ENCODE assay signal across 21 cellular contexts in the genomic region with DNA sequence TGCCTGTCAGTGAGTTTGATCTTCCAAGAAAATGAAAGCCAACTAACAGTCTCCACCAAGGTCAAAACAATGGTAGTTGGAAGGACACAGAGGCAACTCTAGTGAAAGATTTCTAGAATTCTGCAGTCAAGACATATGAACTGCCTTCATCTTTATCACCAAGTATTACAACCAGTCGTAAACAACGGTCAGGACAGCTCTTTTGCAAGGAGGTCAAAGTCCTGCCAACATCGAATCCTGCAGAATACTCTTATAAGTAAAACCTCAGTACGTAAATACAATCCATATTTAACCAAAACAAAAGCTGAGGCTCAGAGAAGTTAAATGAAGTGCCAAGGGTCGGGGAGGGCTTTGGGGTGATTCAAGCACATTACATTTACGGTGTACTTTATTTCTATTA. TPM values are rescaled to one million over a fixed set of nuclear protein-coding genes. Genes with fewer than 3 reads are reported as not detected.
DNase-seq lines count a peak whose midpoint lies in the region; ATAC-seq and TF ChIP-seq lines count a peak whose summit lies in the region.
"Had no signal": no experiment of that assay in that cellular context is flagged by ENCODE, and none has a peak within 500 bp of the region (broad histone marks: within the 10 kb centered on the region; RNA-seq: fewer than 3 reads in every experiment).

No MANE protein-coding gene starts in this region.

- no peak for TF ChIP-seq CTCF in Caco-2 (IDR thresholded peaks at IDR 0.05; ENCODE audit: insufficient read depth in 1 of 2, low read depth in 1 of 2, low read length in 1 of 2, severe bottlenecking in 1 of 2, unreplicated experiment in 1 of 2)
- TF ChIP-seq CTCF in Panc1 (IDR thresholded peaks at IDR 0.05), result no peak
- TF ChIP-seq CTCF in liver (IDR thresholded peaks at IDR 0.05; ENCODE audit: low read depth, low read length, missing input control), result no peak
- TF ChIP-seq CTCF in endodermal cell (conservative IDR thresholded peaks at IDR 0.05), result no peak
- no peak for TF ChIP-seq CTCF in coronary artery (IDR thresholded peaks at IDR 0.05)

- peak overlapping the region; percentile 35; the same call in 1 of the 2 replicates for H3K27ac ChIP-seq in Panc1 (ENCODE audit: low read length)
- H3K27ac ChIP-seq in liver (ENCODE audit: low read depth in 1 of 2, low read length in 2 of 2), result no peak overlapping the region
- peak overlapping the region; percentile 47 for H3K27ac ChIP-seq in skeletal muscle tissue (ENCODE audit: low read depth, low read length)
- no peak overlapping the region for H3K27ac ChIP-seq in endodermal cell (ENCODE audit: low read depth, low read length)
- H3K27ac ChIP-seq in coronary artery, result no peak overlapping the region
- H3K27ac ChIP-seq: HL-60, SJSA1 had no signal

- peak overlapping the region; percentile 43 for H3K27ac Mint-ChIP-seq in Caco-2 (ENCODE audit: unreplicated experiment)
- H3K27ac Mint-ChIP-seq in endodermal cell, result no peak overlapping the region

- CTCF ChIA-PET in Caco-2 (lab: Charles Lee), result interaction anchor here (0.6 kb wide), 1 partner anchor 69 kb away, joined by 3 read pairs; no protein-coding TSS in a partner anchor
- CTCF ChIA-PET in Panc1 (lab: Charles Lee), result no interaction called here

- intact Hi-C loops in Caco-2 (cut with micrococcal nuclease; ENCODE audit: unreplicated experiment) (loop anchor here (2.0 kb wide), 2 partner anchors 26 to 56 kb away; no protein-coding TSS in a partner anchor), Panc1 (cut with micrococcal nuclease; ENCODE audit: unreplicated experiment) (no loop called here)

- H3K4me1 Mint-ChIP-seq in Caco-2 (ENCODE audit: low read depth, unreplicated experiment) (peaks cover 33% of the 10 kb centered on the region), endodermal cell (peaks cover 29% of the 10 kb centered on the region)

- peak overlapping the region; percentile 90 for H3K4me3 Mint-ChIP-seq in Caco-2 (ENCODE audit: unreplicated experiment)
- H3K4me3 Mint-ChIP-seq in endodermal cell, result no peak overlapping the region

- H3K4me1 ChIP-seq in Caco-2, result peaks cover 41% of the 10 kb centered on the region
- H3K4me1 ChIP-seq in Panc1 (ENCODE audit: control insufficient read depth, insufficient read depth, low read length), result peaks cover 21% of the 10 kb centered on the region
- peaks cover 5 to 16% (median 7%) of the 10 kb centered on the region in 4 donors for H3K4me1 ChIP-seq in liver (ENCODE audit: control insufficient read depth in 4 of 4, insufficient read depth in 4 of 4, low read length in 3 of 4)
- H3K4me1 ChIP-seq in skeletal muscle tissue (ENCODE audit: control insufficient read depth in 3 of 3, insufficient read depth in 3 of 3, low read length in 3 of 3), result peaks cover 25 to 48% (median 45%) of the 10 kb centered on the region in 3 donors
- H3K4me1 ChIP-seq in endodermal cell (ENCODE audit: control insufficient read depth, insufficient read depth, low read length), result no peaks in the 10 kb centered on the region

- H3K9me3 Mint-ChIP-seq in Caco-2 (ENCODE audit: unreplicated experiment), result no peaks in the 10 kb centered on the region
- H3K9me3 Mint-ChIP-seq in endodermal cell, result no peaks in the 10 kb centered on the region

- H3K36me3 Mint-ChIP-seq in Caco-2 (ENCODE audit: insufficient read depth, unreplicated experiment), result peaks cover 34% of the 10 kb centered on the region
- H3K36me3 Mint-ChIP-seq in endodermal cell (ENCODE audit: low read depth), result peaks cover 43% of the 10 kb centered on the region

- H3K27me3 Mint-ChIP-seq in Caco-2 (ENCODE audit: insufficient read depth, unreplicated experiment) (no peaks in the 10 kb centered on the region), endodermal cell (ENCODE audit: insufficient read depth) (peaks cover 13% of the 10 kb centered on the region)

- 57% methylated on average over 6 of the region's 6 CpGs for WGBS in liver
- WGBS in endodermal cell (ENCODE audit: insufficient coverage in 1 of 2, insufficient read length in 1 of 2), 2 experiments, result 95 to 100% methylated on average over 2 to 6 of the region's 6 CpGs

- no TSS peak for BruUV-seq in Caco-2 (replicated peaks; lab: Mats Ljungman, UMichigan)
- no TSS peak for BruUV-seq in Panc1 (replicated peaks; lab: Mats Ljungman, UMichigan)

- in situ Hi-C loops in Panc1 (cut with HindIII; ENCODE audit: low pct_unique_long_range_greater_than_20kb, low sequenced_read_pairs), result no loop called here

- H3K4me3 ChIP-seq in Caco-2 (ENCODE audit: low read depth, low read length) (no peak overlapping the region), Panc1 (ENCODE audit: low read depth in 2 of 2, low read length in 2 of 2) (no peak overlapping the region), liver (ENCODE audit: low read depth in 1 of 3, low read length in 3 of 3) (no peak overlapping the region), skeletal muscle tissue (ENCODE audit: low read length in 3 of 3) (peak overlapping the region in 2 of 3 donors; percentile 38 to 92), endodermal cell (ENCODE audit: low read length) (no peak overlapping the region), coronary artery (no peak overlapping the region)
- H3K4me3 ChIP-seq: SJSA1 had no signal

- H3K9ac ChIP-seq in liver (ENCODE audit: low read depth in 1 of 2, low read length in 2 of 2) (no peak overlapping the region), skeletal muscle tissue (ENCODE audit: low read depth in 1 of 3, low read length in 3 of 3) (peak overlapping the region; percentile 37 to 61 (median 50)), endodermal cell (ENCODE audit: extremely low read depth, low read length, poor library complexity, severe bottlenecking) (no peak overlapping the region)

- DNase-seq in Caco-2 (peak in 1 of 2 experiments; percentile 35), Panc1 (ENCODE audit: low read depth, low spot score) (no peak), endodermal cell (no peak), coronary artery (ENCODE audit: low spot score) (no peak)
- DNase-seq: C1 segment of cervical spinal cord, DMS153, EL, H7, KBM-7, NCI-H1048, NCI-H1436 treated with DMSO at 0.1 percent for 48 hours, NCI-H2029 treated with DMSO at 0.1 percent for 48 hours, NCI-H510A, NCI-H774, PC-3 had no signal

- POLR2A ChIA-PET in Caco-2 (lab: Charles Lee), result no interaction called here
- POLR2A ChIA-PET in Panc1 (lab: Charles Lee), result no interaction called here

- H3K36me3 ChIP-seq in Caco-2 (ENCODE audit: control insufficient read depth, insufficient read depth, low read length), result no peaks in the 10 kb centered on the region
- H3K36me3 ChIP-seq in Panc1 (ENCODE audit: control insufficient read depth, insufficient read depth, low read length), result peaks cover 7% of the 10 kb centered on the region
- peaks cover 0 to under 1% (median 0%) of the 10 kb centered on the region in 4 donors for H3K36me3 ChIP-seq in liver (ENCODE audit: control insufficient read depth in 4 of 4, insufficient read depth in 3 of 4, low read depth in 1 of 4, low read length in 3 of 4)
- H3K36me3 ChIP-seq in skeletal muscle tissue (ENCODE audit: control insufficient read depth in 3 of 3, insufficient read depth in 3 of 3, low read length in 3 of 3), result peaks cover 0 to 18% (median 0%) of the 10 kb centered on the region in 3 donors
- H3K36me3 ChIP-seq in endodermal cell (ENCODE audit: control insufficient read depth, insufficient read depth, low read length), result peaks cover 8% of the 10 kb centered on the region

- ATAC-seq in Panc1 (no peak), HG03097 (IDR thresholded peaks at IDR 0.05; ENCODE audit: low FRiP score, unreplicated experiment) (no peak), GM18868 (IDR thresholded peaks at IDR 0.05; ENCODE audit: unreplicated experiment) (no peak)
- ATAC-seq: PC-3 had no signal

- H3K27me3 ChIP-seq in Caco-2 (replicated peaks; ENCODE audit: control insufficient read depth, insufficient read depth, low read length) (no peaks in the 10 kb centered on the region), Panc1 (ENCODE audit: control insufficient read depth, insufficient read depth, low read length) (no peaks in the 10 kb centered on the region), liver (ENCODE audit: control insufficient read depth in 4 of 4, insufficient read depth in 4 of 4, low read length in 3 of 4) (no peaks in the 10 kb centered on the region), skeletal muscle tissue (ENCODE audit: control insufficient read depth in 3 of 3, insufficient read depth in 3 of 3, low read length in 3 of 3) (no peaks in the 10 kb centered on the region), endodermal cell (ENCODE audit: control insufficient read depth, insufficient read depth, low read length, poor library complexity, severe bottlenecking) (no peaks in the 10 kb centered on the region)
- H3K27me3 ChIP-seq: SJSA1 had no signal

- no peak for TF ChIP-seq RAD21 in liver (IDR thresholded peaks at IDR 0.05)

- H3K9me3 ChIP-seq in Caco-2 (no peaks in the 10 kb centered on the region), Panc1 (ENCODE audit: control insufficient read depth, insufficient read depth, low read depth, low read length) (peaks cover 3% of the 10 kb centered on the region; the same call in 1 of the 2 replicates), liver (ENCODE audit: control insufficient read depth in 4 of 4, low read length in 3 of 4) (no peaks in the 10 kb centered on the region), skeletal muscle tissue (ENCODE audit: control insufficient read depth in 3 of 3, low read length in 3 of 3) (no peaks in the 10 kb centered on the region), endodermal cell (ENCODE audit: control insufficient read depth, low read length) (no peaks in the 10 kb centered on the region)
- H3K9me3 ChIP-seq: SJSA1 had no signal

TF ChIP-seq in liver, 16 proteins besides CTCF, POLR2A, EP300 and RAD21 (continues in another document):
- TF ChIP-seq, protein P1, sequence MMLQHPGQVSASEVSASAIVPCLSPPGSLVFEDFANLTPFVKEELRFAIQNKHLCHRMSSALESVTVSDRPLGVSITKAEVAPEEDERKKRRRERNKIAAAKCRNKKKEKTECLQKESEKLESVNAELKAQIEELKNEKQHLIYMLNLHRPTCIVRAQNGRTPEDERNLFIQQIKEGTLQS (IDR thresholded peaks at IDR 0.05), result no peak
- TF ChIP-seq YY1 (IDR thresholded peaks at IDR 0.05) (no peak), HNF4A (conservative IDR thresholded peaks at IDR 0.05) (peak; percentile 26 to 40)

RNA-seq across cellular contexts. Expression of a gene that starts 3.1 kb away (rescaled TPM):
- 50.5 and 55.8 TPM in 2 replicates for total RNA-seq in Caco-2 (2022)
- 51.1 TPM for total RNA-seq in Panc1 (2021; ENCODE audit: unreplicated experiment)
- 37.1 TPM for polyA plus RNA-seq in Panc1 (2012; ENCODE audit: insufficient read length)
- total RNA-seq in liver, result 10 to 100 TPM; 13.8 to 14.5 TPM
- 10 to 100 TPM; 11.9 to 16.1 TPM for polyA plus RNA-seq in liver
- total RNA-seq in skeletal muscle tissue, result 61.6 TPM
- total RNA-seq in endodermal cell, result 10 to 100 TPM; 30.0 to 37.3 TPM
- polyA plus RNA-seq in endodermal cell (2013, experiment 1 of 2), result 46.2 TPM
- polyA plus RNA-seq in endodermal cell (2013, experiment 2 of 2), result 44.9 TPM

Comparison
In these comparisons a context has a peak if more than half of its experiments do, and no peak if none do; other contexts are left out.
1. H3K4me3 ChIP-seq: peak in skeletal muscle tissue (2 of 3); none in Caco-2 (single experiment), Panc1 (0 of 2), liver (0 of 3), endodermal cell (single experiment) and coronary artery (single experiment).
2. H3K27ac ChIP-seq: peak in Panc1 (single experiment) and skeletal muscle tissue (single experiment); none in liver (0 of 2), endodermal cell (single experiment) and coronary artery (0 of 2).
3. H3K9ac ChIP-seq: peak in skeletal muscle tissue (3 of 3); none in liver (0 of 2) and endodermal cell (single experiment).